In genomic region chr19:17303167-17303939, GRCh38 we compare ENCODE assay signal across 8 cellular contexts. TPM values are rescaled to one million over a fixed set of nuclear protein-coding genes. Genes with fewer than 3 reads are reported as not detected.
DNase-seq lines count a peak whose midpoint lies in the region; ATAC-seq and TF ChIP-seq lines count a peak whose summit lies in the region.

ABHD8 (minus strand) TSS chr19:17303425; CDS start chr19:17301616, 1,809 bp downstream.

- H3K27me3 Mint-ChIP-seq in CD4-positive, alpha-beta T cell = no peaks in the 10 kb centered on the region

- H3K36me3 ChIP-seq in effector memory CD4-positive, alpha-beta T cell (ENCODE audit: control insufficient read depth, insufficient read depth, low read length) = no peaks in the 10 kb centered on the region

- H3K4me3 ChIP-seq in HL-60 (replicated peaks; ENCODE audit: insufficient read depth, low read length) = peak within 1 kb of the TSS; percentile 56
- H3K4me3 ChIP-seq in effector memory CD4-positive, alpha-beta T cell (ENCODE audit: insufficient read depth, low read depth, low read length, poor library complexity, severe bottlenecking) = peak within 1 kb of the TSS; percentile 95

- ATAC-seq in CD4-positive, alpha-beta T cell (ENCODE audit: poor library complexity) = peak; percentile 79
- ATAC-seq in GM19397 (IDR thresholded peaks at IDR 0.05; ENCODE audit: unreplicated experiment) = peak; percentile 45

- CTCF ChIA-PET in CD4-positive, alpha-beta T cell (lab: Charles Lee) = interaction anchor here (0.7 to 1.9 kb wide), 3 partner anchors 10 to 83 kb away, joined by 4 to 10 read pairs (median 6); no protein-coding TSS in a partner anchor

- intact Hi-C loops in CD4-positive, alpha-beta T cell (cut with DNase I, micrococcal nuclease) = loop anchor here in 1 of 2 experiments (1.0 kb wide), 1 partner anchor 11 kb away; no protein-coding TSS in a partner anchor

- H3K4me1 ChIP-seq in effector memory CD4-positive, alpha-beta T cell (ENCODE audit: control insufficient read depth, insufficient read depth, low read length, poor library complexity, severe bottlenecking) = peaks cover 31% of the 10 kb centered on the region

- H3K27me3 ChIP-seq in CD4-positive, alpha-beta T cell (ENCODE audit: control insufficient read depth, insufficient read depth, low read length) = no peaks in the 10 kb centered on the region
- H3K27me3 ChIP-seq in HL-60 (ENCODE audit: insufficient read depth, poor library complexity, severe bottlenecking) = no peaks in the 10 kb centered on the region
- H3K27me3 ChIP-seq in effector memory CD4-positive, alpha-beta T cell (replicated peaks; ENCODE audit: control insufficient read depth, insufficient read depth, low read length, poor library complexity, severe bottlenecking) = no peaks in the 10 kb centered on the region

- peak within 1 kb of the TSS; percentile 90 for H3K27ac Mint-ChIP-seq in CD4-positive, alpha-beta T cell

- peak within 1 kb of the TSS; percentile 94 for H3K4me3 Mint-ChIP-seq in CD4-positive, alpha-beta T cell

- peak; percentile 88 to 92 (median 90) for DNase-seq in CD4-positive, alpha-beta T cell
- DNase-seq in HL-60 (ENCODE audit: low read depth in 1 of 2, low spot score in 1 of 2) (peak; percentile 90 to 95), NCI-H82 treated with DMSO at 0.1 percent for 48 hours (lab: John Stamatoyannopoulos, UW; ENCODE audit: unreplicated experiment) (peak; percentile 93), medulla oblongata (ENCODE audit: extremely low spot score) (peak; percentile 96)
- DNase-seq in activated CD8-positive, alpha-beta memory T cell treated with anti-CD3 and anti-CD28 coated beads for 24 hours = peak; percentile 97
- DNase-seq in effector memory CD4-positive, alpha-beta T cell = peak; percentile 84 to 92 (median 86)
- peak; percentile 87 for DNase-seq in stimulated activated CD4-positive, alpha-beta T cell treated with anti-CD3 and anti-CD28 coated beads, TNF-alpha, amount 100 ng/mL, for 4 hours (ENCODE audit: low read depth in 3 of 3)

- H3K9me3 ChIP-seq in CD4-positive, alpha-beta T cell (ENCODE audit: control insufficient read depth, low read length) = no peaks in the 10 kb centered on the region
- H3K9me3 ChIP-seq in effector memory CD4-positive, alpha-beta T cell (ENCODE audit: control insufficient read depth, low read length) = no peaks in the 10 kb centered on the region

- POLR2A ChIA-PET in CD4-positive, alpha-beta T cell (lab: Charles Lee) = interaction anchor here (0.6 to 1.4 kb wide), 4 partner anchors 11 to 177 kb away, joined by 3 to 6 read pairs (median 4); partner anchors contain the start of gene ANO8

- peaks cover 17% of the 10 kb centered on the region for H3K36me3 Mint-ChIP-seq in CD4-positive, alpha-beta T cell (ENCODE audit: low read depth)

- H3K4me1 Mint-ChIP-seq in CD4-positive, alpha-beta T cell (ENCODE audit: low read depth) = peaks cover 48% of the 10 kb centered on the region

- no peaks in the 10 kb centered on the region for H3K9me3 Mint-ChIP-seq in CD4-positive, alpha-beta T cell

- TF ChIP-seq CTCF in CD4-positive, alpha-beta T cell (IDR thresholded peaks at IDR 0.05) = no peak
- TF ChIP-seq CTCF in HL-60 (IDR thresholded peaks at IDR 0.05; ENCODE audit: insufficient read depth, low read length) = no peak

- peak within 1 kb of the TSS; percentile 40 for H3K27ac ChIP-seq in CD4-positive, alpha-beta T cell (ENCODE audit: low read depth, low read length)
- H3K27ac ChIP-seq in HL-60 (replicated peaks) = peak within 1 kb of the TSS; percentile 48; the same call in 1 of the 2 replicates
- H3K27ac ChIP-seq in effector memory CD4-positive, alpha-beta T cell (ENCODE audit: insufficient read depth, low read length, poor library complexity, severe bottlenecking) = peak within 1 kb of the TSS; percentile 74

RNA-seq across cellular contexts. Expression of gene ABHD8, which starts in this region (rescaled TPM):
- 1 to 10 TPM; 4.4 to 4.6 TPM for total RNA-seq in CD4-positive, alpha-beta T cell

Comparison
In these comparisons a context has a peak if more than half of its experiments do, and no peak if none do; other contexts are left out.
1. Peak in every context shown above with its lines: DNase-seq, ATAC-seq, H3K4me3 ChIP-seq and H3K27ac ChIP-seq.